Comparison of ENCODE assay signal across 11 cellular contexts in the genomic region with DNA sequence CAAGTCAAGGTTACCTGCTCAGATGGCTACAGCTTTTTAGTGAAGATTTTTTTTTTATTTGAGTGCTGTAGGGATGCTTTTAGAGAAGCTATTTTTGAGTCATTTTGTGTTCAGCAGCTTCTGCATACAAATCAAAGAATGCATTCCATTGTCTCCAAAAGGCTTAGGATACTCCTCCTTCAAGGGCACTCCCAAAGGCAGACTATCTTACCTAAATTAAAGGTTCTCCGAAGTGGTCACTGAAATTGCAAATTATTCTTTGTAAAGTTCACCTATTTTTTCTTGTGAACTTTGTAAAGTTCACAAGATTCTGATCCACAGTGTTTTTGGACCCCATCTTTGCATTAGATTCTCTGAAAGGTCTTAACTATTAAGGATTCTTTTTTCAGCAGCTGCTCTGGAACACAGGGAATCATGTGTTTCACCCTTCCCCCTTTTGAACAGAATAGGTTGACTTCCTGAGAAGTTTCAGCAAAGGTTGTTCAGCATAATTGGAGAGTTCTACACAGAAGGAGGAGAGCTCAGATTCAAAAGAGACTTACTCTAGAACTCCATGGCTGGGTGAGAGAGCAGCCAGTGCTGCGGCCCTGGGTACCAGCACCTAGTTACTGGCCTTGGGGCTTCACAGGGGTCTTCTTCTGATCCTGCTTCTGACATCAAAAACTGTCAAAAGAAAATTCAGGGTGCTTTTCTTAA. TPM values are rescaled to one million over a fixed set of nuclear protein-coding genes. Genes with fewer than 3 reads are reported as not detected.
A peak's percentile ranks its signal among the peaks of the same experiment; 100 is the strongest.
DNase-seq lines count a peak whose midpoint lies in the region; ATAC-seq and TF ChIP-seq lines count a peak whose summit lies in the region.
"Had no signal": no experiment of that assay in that cellular context is flagged by ENCODE, and none has a peak within 500 bp of the region (broad histone marks: within the 10 kb centered on the region; RNA-seq: fewer than 3 reads in every experiment).

No MANE protein-coding gene starts in this region.

- H3K27ac Mint-ChIP-seq in activated CD4-positive, alpha-beta T cell treated with anti-CD3 and anti-CD28 coated beads, Interleukin-2, amount 10 ng/mL, durations not matched to agents 24 days and 14 days, result peak overlapping the region; percentile 39

- H3K27me3 Mint-ChIP-seq in activated CD4-positive, alpha-beta T cell treated with anti-CD3 and anti-CD28 coated beads, Interleukin-2, amount 10 ng/mL, durations not matched to agents 24 days and 14 days, result no peaks in the 10 kb centered on the region

- no peak for DNase-seq in activated CD4-positive, alpha-beta T cell treated with anti-CD3 and anti-CD28 coated beads, Interleukin-2, amount 10 ng/mL, durations not matched to agents 24 days and 14 days
- DNase-seq in activated CD4-positive, alpha-beta T cell treated with anti-CD3 and anti-CD28 coated beads, Interleukin-2, amount 50 U/mL, for 4 hours, result no peak
- DNase-seq in SK-MEL-5 (ENCODE audit: low read depth, low spot score) (peak; percentile 68), foreskin keratinocyte (peak in 1 of 2 donors; percentile 47), thyroid gland (no peak), NCI-H2029 treated with DMSO at 0.1 percent for 48 hours (lab: John Stamatoyannopoulos, UW) (no peak), activated gamma-delta T cell (lab: John Stamatoyannopoulos, UW) (no peak), NCI-H1048 (lab: John Stamatoyannopoulos, UW) (no peak)

- peaks cover 22% of the 10 kb centered on the region for H3K4me1 Mint-ChIP-seq in activated CD4-positive, alpha-beta T cell treated with anti-CD3 and anti-CD28 coated beads, Interleukin-2, amount 10 ng/mL, durations not matched to agents 24 days and 14 days

- peaks cover 5% of the 10 kb centered on the region for H3K9me3 Mint-ChIP-seq in activated CD4-positive, alpha-beta T cell treated with anti-CD3 and anti-CD28 coated beads, Interleukin-2, amount 10 ng/mL, durations not matched to agents 24 days and 14 days

- peak; percentile 20 for ATAC-seq in foreskin keratinocyte

- TF ChIP-seq CTCF in foreskin keratinocyte (conservative IDR thresholded peaks at IDR 0.05) (no peak), thyroid gland (IDR thresholded peaks at IDR 0.05) (no peak)

- WGBS in thyroid gland, 2 donors, result 38 to 48% methylated on average over 2 of the region's 2 CpGs

- peaks cover 53% of the 10 kb centered on the region for H3K36me3 Mint-ChIP-seq in activated CD4-positive, alpha-beta T cell treated with anti-CD3 and anti-CD28 coated beads, Interleukin-2, amount 10 ng/mL, durations not matched to agents 24 days and 14 days (ENCODE audit: low read depth)

- no peak for TF ChIP-seq POLR2A in thyroid gland (IDR thresholded peaks at IDR 0.05)

- peak overlapping the region; percentile 22 for H3K4me3 Mint-ChIP-seq in activated CD4-positive, alpha-beta T cell treated with anti-CD3 and anti-CD28 coated beads, Interleukin-2, amount 10 ng/mL, durations not matched to agents 24 days and 14 days

- peak overlapping the region in 1 of 3 donors; percentile 1 for H3K4me3 ChIP-seq in thyroid gland (replicated peaks in 1 of 3)
- H3K4me3 ChIP-seq: lung had no signal

- H3K27ac ChIP-seq in foreskin keratinocyte, result peak overlapping the region; percentile 66
- peak overlapping the region; percentile 87 to 96 (median 95) for H3K27ac ChIP-seq in thyroid gland
- H3K27ac ChIP-seq: C4-2B had no signal

- H3K27me3 ChIP-seq in foreskin keratinocyte (no peaks in the 10 kb centered on the region), thyroid gland (no peaks in the 10 kb centered on the region)

- in situ Hi-C loops in SK-MEL-5 (cut with HindIII; ENCODE audit: low pct_unique_long_range_greater_than_20kb, low sequenced_read_pairs), result no loop called here

- H3K4me1 ChIP-seq in foreskin keratinocyte, result peaks cover 38% of the 10 kb centered on the region
- H3K4me1 ChIP-seq in thyroid gland, result peaks cover 23 to 41% of the 10 kb centered on the region in 2 donors

- intact Hi-C loops in activated CD4-positive, alpha-beta T cell treated with anti-CD3 and anti-CD28 coated beads, Interleukin-2, amount 10 ng/mL, durations not matched to agents 24 days and 14 days (cut with micrococcal nuclease), result loop anchor here (1.0 kb wide), 1 partner anchor 13 kb away; no protein-coding TSS in a partner anchor
- intact Hi-C loops in thyroid gland (cut with DNase I), result no loop called here

- no peaks in the 10 kb centered on the region for H3K9me3 ChIP-seq in thyroid gland

- peaks cover 0 to 9% of the 10 kb centered on the region in 2 donors for H3K36me3 ChIP-seq in thyroid gland

RNA-seq across cellular contexts. Expression of gene CLIP4, which starts 14.5 kb away (rescaled TPM):
- 23.6 and 24.1 TPM in 2 replicates for total RNA-seq in activated CD4-positive, alpha-beta T cell treated with anti-CD3 and anti-CD28 coated beads, Interleukin-2, amount 10 ng/mL, durations not matched to agents 24 days and 14 days
- 68.7 and 73.7 TPM in 2 replicates for total RNA-seq in SK-MEL-5 (2014; rRNA removed; shearing (Covaris generic))
- 30.8 and 39.9 TPM in 2 replicates for polyA plus RNA-seq in SK-MEL-5 (2015; cell fraction: cytosol; rRNA removed)
- 134 and 150 TPM in 2 replicates for polyA plus RNA-seq in SK-MEL-5 (2015; cell fraction: nucleus; rRNA removed)
- 28.2 and 36.5 TPM in 2 replicates for total RNA-seq in foreskin keratinocyte
- 9.5 and 9.6 TPM in 2 replicates for polyA plus RNA-seq in foreskin keratinocyte
- 100 to 1,000 TPM; 148 to 398 (median 222) TPM for total RNA-seq in thyroid gland

RNA-seq across cellular contexts. Expression of gene PCARE, which starts 55.4 kb away (rescaled TPM):
- total RNA-seq in activated CD4-positive, alpha-beta T cell treated with anti-CD3 and anti-CD28 coated beads, Interleukin-2, amount 10 ng/mL, durations not matched to agents 24 days and 14 days, result not detected in 2 replicates
- total RNA-seq in SK-MEL-5 (2014; rRNA removed; shearing (Covaris generic)), result 0.03 TPM in 1 of 2 replicates, not detected in the other
- polyA plus RNA-seq in SK-MEL-5 (2015; cell fraction: cytosol; rRNA removed), result 0.01 TPM in 1 of 2 replicates, not detected in the other
- polyA plus RNA-seq in SK-MEL-5 (2015; cell fraction: nucleus; rRNA removed), result 0.02 and 0.04 TPM in 2 replicates
- total RNA-seq in foreskin keratinocyte (not detected in 2 replicates), thyroid gland (under 1 TPM in 1 of 4 donors, not detected in 3; 0.11 TPM)
- not detected in 2 replicates for polyA plus RNA-seq in foreskin keratinocyte
- total RNA-seq: activated CD8-positive, alpha-beta memory T cell treated with anti-CD3 and anti-CD28 coated beads for 36 hours had no signal
